Comparison of ENCODE assay signal across 25 cellular contexts in genomic region chr1:16204216-16204615, GRCh38.
"Had no signal": no experiment of that assay in that cellular context is flagged by ENCODE, and none has a peak within 500 bp of the region (broad histone marks: within the 10 kb centered on the region; RNA-seq: fewer than 3 reads in every experiment).

No MANE protein-coding gene starts in this region.

- H3K27ac ChIP-seq: colonic mucosa, epithelial cell of prostate, gastroesophageal sphincter, heart left ventricle, hepatocyte, left lung, neutrophil, parathyroid adenoma, sigmoid colon, suprapubic skin, transverse colon, vagina had no signal

- H3K4me3 Mint-ChIP-seq: dendritic cell treated with granulocyte-macrophage colony-stimulating factor and Interleukin-4, amounts not matched to agents 40 ng/mL and 50 ng/mL, for 4 days; endodermal cell; neural crest cell; stimulated activated naive CD8-positive, alpha-beta T cell treated with anti-CD3 and anti-CD28 coated beads, Interleukin-15, Interleukin-2, amounts not matched to agents 100 ng/mL and 50 ng/mL, for 24 hours had no signal

- H3K4me2 ChIP-seq: hepatocyte had no signal

- H3K36me3 ChIP-seq: colonic mucosa, gastroesophageal sphincter, neutrophil, sigmoid colon, transverse colon, vagina had no signal

- H3K79me2 ChIP-seq: parathyroid adenoma had no signal

- DNase-seq: effector CD8-positive, alpha-beta T cell; endodermal cell; foreskin fibroblast; heart left ventricle; left cardiac atrium; natural killer cell; stimulated activated CD4-positive, alpha-beta T cell treated with anti-CD3 and anti-CD28 coated beads, Interleukin-4, amount 100 ng/mL, for 24 hours; stimulated activated naive B cell treated with anti-CD40 and anti-IgM and Interleukin-4, amounts not matched to agents 10 μg/mL and 1 μg/mL and 100 μg/mL, for 72 hours had no signal

- H3K4me3 ChIP-seq: colonic mucosa, gastroesophageal sphincter, heart left ventricle, hepatocyte, left lung, sigmoid colon, suprapubic skin, transverse colon, vagina had no signal

- H3K9me3 Mint-ChIP-seq: dendritic cell treated with granulocyte-macrophage colony-stimulating factor and Interleukin-4, amounts not matched to agents 40 ng/mL and 50 ng/mL, for 4 days; endodermal cell; natural killer cell; neural crest cell; stimulated activated naive B cell treated with anti-CD40 and anti-IgM and Interleukin-4, amounts not matched to agents 10 μg/mL and 1 μg/mL and 100 μg/mL, for 72 hours; stimulated activated naive CD8-positive, alpha-beta T cell treated with anti-CD3 and anti-CD28 coated beads, Interleukin-15, Interleukin-2, amounts not matched to agents 100 ng/mL and 50 ng/mL, for 24 hours had no signal

- H3K27me3 Mint-ChIP-seq: dendritic cell treated with granulocyte-macrophage colony-stimulating factor and Interleukin-4, amounts not matched to agents 40 ng/mL and 50 ng/mL, for 4 days; progenitor cell of endocrine pancreas; stimulated activated naive B cell treated with anti-CD40 and anti-IgM and Interleukin-4, amounts not matched to agents 10 μg/mL and 1 μg/mL and 100 μg/mL, for 72 hours; stimulated activated naive CD8-positive, alpha-beta T cell treated with anti-CD3 and anti-CD28 coated beads, Interleukin-15, Interleukin-2, amounts not matched to agents 100 ng/mL and 50 ng/mL, for 24 hours had no signal

- ATAC-seq: esophagus mucosa; gastroesophageal sphincter; heart left ventricle; left cardiac atrium; left lung; natural killer cell; right cardiac atrium; stimulated activated naive B cell treated with anti-CD40 and anti-IgM and Interleukin-4, amounts not matched to agents 10 μg/mL and 1 μg/mL and 100 μg/mL, for 72 hours had no signal

- H3K4me1 ChIP-seq: parathyroid adenoma had no signal

- H3K27ac Mint-ChIP-seq: dendritic cell treated with granulocyte-macrophage colony-stimulating factor and Interleukin-4, amounts not matched to agents 40 ng/mL and 50 ng/mL, for 4 days; endodermal cell; progenitor cell of endocrine pancreas; stimulated activated naive CD8-positive, alpha-beta T cell treated with anti-CD3 and anti-CD28 coated beads, Interleukin-15, Interleukin-2, amounts not matched to agents 100 ng/mL and 50 ng/mL, for 24 hours had no signal

- H3K9me3 ChIP-seq: colonic mucosa, gastroesophageal sphincter, heart left ventricle, left lung, neutrophil, sigmoid colon, suprapubic skin, transverse colon, vagina had no signal

- H3K36me3 Mint-ChIP-seq: natural killer cell had no signal

- H3K27me3 ChIP-seq: colonic mucosa, gastroesophageal sphincter, heart left ventricle, hepatocyte, left lung, sigmoid colon, suprapubic skin, transverse colon, vagina had no signal

- H3K9ac ChIP-seq: parathyroid adenoma had no signal

- H2AFZ ChIP-seq: hepatocyte, parathyroid adenoma had no signal
